In the genomic region with DNA sequence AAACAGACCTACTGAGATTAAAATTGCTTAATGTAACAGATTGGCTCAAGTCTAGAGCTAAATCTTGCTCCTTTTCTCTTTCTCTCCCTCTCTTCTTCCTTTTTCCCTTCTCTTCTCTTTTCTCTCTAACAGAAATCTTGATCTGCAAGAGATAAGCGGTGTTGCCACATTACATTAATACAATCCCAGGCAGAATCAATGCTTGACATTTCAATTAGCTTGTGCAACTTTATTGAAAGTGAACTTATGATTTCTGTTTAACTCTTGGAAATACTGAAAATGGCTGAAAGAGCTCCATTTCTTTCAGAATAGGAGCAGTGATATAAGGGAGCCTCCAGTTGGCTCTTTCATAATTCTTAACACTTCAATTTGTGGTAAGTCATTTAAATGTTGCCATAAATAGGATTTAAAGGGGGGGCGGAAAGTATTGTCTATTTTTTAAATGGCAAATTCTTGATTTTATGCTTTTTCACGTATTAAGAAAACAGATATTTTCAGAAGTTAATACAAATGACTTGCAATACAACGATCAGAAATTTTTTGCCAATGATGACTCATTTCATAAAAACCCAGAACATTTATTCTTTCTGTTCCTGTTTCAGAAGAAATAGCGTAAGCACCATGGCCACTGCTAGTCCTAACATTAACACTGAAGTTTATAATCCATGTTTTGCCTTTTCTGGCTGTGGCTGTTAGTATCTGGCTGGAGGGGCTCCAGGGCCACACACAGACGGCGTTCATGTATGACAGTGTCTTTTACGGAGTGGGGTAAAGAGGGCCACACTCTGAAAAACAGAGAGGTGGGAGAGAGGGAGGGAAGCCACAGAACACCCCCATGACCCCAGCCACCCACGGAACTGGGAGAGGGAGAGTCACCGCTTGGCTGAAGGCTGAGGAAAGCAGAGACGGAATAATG, we compare ENCODE assay signal across 8 cellular contexts.
A peak's percentile ranks its signal among the peaks of the same experiment; 100 is the strongest.
DNase-seq lines count a peak whose midpoint lies in the region; ATAC-seq and TF ChIP-seq lines count a peak whose summit lies in the region.

No MANE protein-coding gene starts in this region.

- peak; percentile 85 for ATAC-seq in GM19043 (IDR thresholded peaks at IDR 0.05; ENCODE audit: low read depth, unreplicated experiment)
- peak; percentile 88 for ATAC-seq in HG03469 (IDR thresholded peaks at IDR 0.05; ENCODE audit: unreplicated experiment)

- DNase-seq in choroid plexus epithelial cell (ENCODE audit: low read depth) (peak; percentile 91), skeletal muscle cell (ENCODE audit: low read depth) (peak; percentile 45), NCI-H82 (lab: John Stamatoyannopoulos, UW) (no peak), HEK293T (ENCODE audit: extremely low spot score) (no peak), DMS153 treated with DMSO at 0.1 percent for 48 hours (lab: John Stamatoyannopoulos, UW; ENCODE audit: unreplicated experiment) (no peak)
- DNase-seq in stimulated activated CD4-positive, alpha-beta T cell treated with anti-CD3 and anti-CD28 coated beads, Interleukin-15, amount 100 ng/mL, for 24 hours, result no peak

- TF ChIP-seq CTCF in choroid plexus epithelial cell (conservative IDR thresholded peaks at IDR 0.05; ENCODE audit: low read depth, low read length), result no peak

- POLR2A ChIA-PET in HEK293T (lab: Yijun Ruan, JAX), result no interaction called here

- peak overlapping the region; percentile 46 for H3K4me3 ChIP-seq in choroid plexus epithelial cell (ENCODE audit: low read depth, low read length)
- H3K4me3 ChIP-seq in skeletal muscle cell (ENCODE audit: low read depth, low read length), result no peak overlapping the region

- CTCF ChIA-PET in HEK293T (lab: Yijun Ruan, JAX), result no interaction called here

TF ChIP-seq in HEK293T, 16 proteins besides CTCF, POLR2A, EP300 and RAD21:
- TF ChIP-seq LEF1 (IDR thresholded peaks at IDR 0.05; ENCODE audit: borderline replicate concordance), result no peak
- TF ChIP-seq ZNF384 (IDR thresholded peaks at IDR 0.05), result no peak
- TF ChIP-seq SP1 (IDR thresholded peaks at IDR 0.05), result no peak
- no peak for TF ChIP-seq ELF4 (IDR thresholded peaks at IDR 0.05)
- no peak for TF ChIP-seq SUZ12 (IDR thresholded peaks at IDR 0.05)
- no peak for TF ChIP-seq FOXK2 (IDR thresholded peaks at IDR 0.05)
- no peak for TF ChIP-seq ARNT (IDR thresholded peaks at IDR 0.05)
- TF ChIP-seq NFRKB (IDR thresholded peaks at IDR 0.05), result no peak
- no peak for TF ChIP-seq FOXA1 (IDR thresholded peaks at IDR 0.05)
- no peak for TF ChIP-seq L3MBTL2 (conservative IDR thresholded peaks at IDR 0.05)

Comparison
In these comparisons a context has a peak if more than half of its experiments do, and no peak if none do; other contexts are left out.
1. DNase-seq: peak in choroid plexus epithelial cell (single experiment) and skeletal muscle cell (single experiment); none in NCI-H82 (single experiment), HEK293T (single experiment), DMS153 treated with DMSO at 0.1 percent for 48 hours (single experiment) and stimulated activated CD4-positive, alpha-beta T cell treated with anti-CD3 and anti-CD28 coated beads, Interleukin-15, amount 100 ng/mL, for 24 hours (single experiment).